10 cellular contexts compared by ENCODE assay signal in genomic region chr7:151091431-151091830, GRCh38. TPM values are rescaled to one million over a fixed set of nuclear protein-coding genes. Genes with fewer than 3 reads are reported as not detected.
DNase-seq lines count a peak whose midpoint lies in the region; ATAC-seq, FAIRE-seq and TF ChIP-seq lines count a peak whose summit lies in the region.
"Had no signal": no experiment of that assay in that cellular context is flagged by ENCODE, and none has a peak within 500 bp of the region (broad histone marks: within the 10 kb centered on the region; RNA-seq: fewer than 3 reads in every experiment).

No MANE protein-coding gene starts in this region.

- H3K4me2 ChIP-seq in OCI-LY1 (ENCODE audit: low read length) (no peak overlapping the region), endothelial cell of umbilical vein (ENCODE audit: insufficient read depth, low read length) (no peak overlapping the region)

- ATAC-seq in sciatic nerve: no peak

- peak; percentile 88 for TF ChIP-seq CTCF in OCI-LY1 (IDR thresholded peaks at IDR 0.05; ENCODE audit: low read length)
- peak; percentile 64 to 77 for TF ChIP-seq CTCF in endothelial cell of umbilical vein (IDR thresholded peaks at IDR 0.05; ENCODE audit: extremely low read depth in 1 of 2, insufficient read depth in 1 of 2, low read depth in 1 of 2, low read length in 2 of 2)

- intact Hi-C loops in endothelial cell of umbilical vein (cut with micrococcal nuclease) (no loop called here), sciatic nerve (cut with DNase I) (no loop called here)

- H3K9me2 ChIP-seq in OCI-LY1 (ENCODE audit: low read depth, low read length): no peaks in the 10 kb centered on the region

- peak; percentile 36 for DNase-seq in SIG-M5 treated with dmso at 0.1 percent for 504 hours (lab: John Stamatoyannopoulos, UW; ENCODE audit: unreplicated experiment)
- no peak for DNase-seq in SIG-M5 (lab: John Stamatoyannopoulos, UW)
- DNase-seq in endothelial cell of umbilical vein (ENCODE audit: low read depth, low spot score): peak; percentile 26
- DNase-seq in sciatic nerve (ENCODE audit: low spot score): peak; percentile 60
- DNase-seq in NCI-H2107 treated with DMSO at 0.1 percent for 48 hours (lab: John Stamatoyannopoulos, UW; ENCODE audit: unreplicated experiment): no peak
- DNase-seq in NCI-H510A treated with DMSO at 0.1 percent for 48 hours (lab: John Stamatoyannopoulos, UW): no peak
- no peak for DNase-seq in COLO829 (ENCODE audit: low spot score)
- DNase-seq: CD8-positive, alpha-beta memory T cell; NCI-H524 treated with DMSO at 0.1 percent for 48 hours had no signal

- H3K36me3 ChIP-seq in OCI-LY1 (ENCODE audit: insufficient read depth, low read length) (no peaks in the 10 kb centered on the region), endothelial cell of umbilical vein (ENCODE audit: control insufficient read depth in 2 of 2, extremely low read depth in 1 of 2, insufficient read depth in 2 of 2, low read length in 2 of 2) (peaks cover 0 to 12% of the 10 kb centered on the region in 2 experiments)

- no peaks in the 10 kb centered on the region for H3K79me2 ChIP-seq in OCI-LY1 (ENCODE audit: insufficient read depth, low read length)
- H3K79me2 ChIP-seq in endothelial cell of umbilical vein (ENCODE audit: control insufficient read depth, insufficient read depth, low read length): peaks cover 89% of the 10 kb centered on the region

- no peak for TF ChIP-seq POLR2A in endothelial cell of umbilical vein (IDR thresholded peaks at IDR 0.05; ENCODE audit: low read depth, low read length)

- H3K4me1 ChIP-seq in OCI-LY1 (ENCODE audit: insufficient read depth, low read length, severe bottlenecking): peaks cover 16% of the 10 kb centered on the region
- peaks cover 43% of the 10 kb centered on the region for H3K4me1 ChIP-seq in endothelial cell of umbilical vein (ENCODE audit: control insufficient read depth, extremely low read depth, insufficient read depth, low read length)

- no peaks in the 10 kb centered on the region for H3K9me1 ChIP-seq in endothelial cell of umbilical vein (replicated peaks; ENCODE audit: control insufficient read depth, extremely low read depth, insufficient read depth, low read length)

- no peak overlapping the region for H3K9ac ChIP-seq in OCI-LY1 (ENCODE audit: low read length)
- no peak overlapping the region for H3K9ac ChIP-seq in endothelial cell of umbilical vein (replicated peaks; ENCODE audit: extremely low read depth, insufficient read depth, low read length)

- dilution Hi-C loops in endothelial cell of umbilical vein (cut with MboI; ENCODE audit: extremely low pct_ligation_motif_present, low sequenced_read_pairs): no loop called here

- H3K4me3 ChIP-seq in OCI-LY1 (ENCODE audit: low read depth, low read length, poor library complexity, severe bottlenecking) (no peak overlapping the region), endothelial cell of umbilical vein (replicated peaks in 1 of 3; ENCODE audit: insufficient read depth in 1 of 3, low read depth in 1 of 3, low read length in 3 of 3) (no peak overlapping the region)

- H3K27me3 ChIP-seq in OCI-LY1 (ENCODE audit: insufficient read depth, low read length) (peaks cover 11% of the 10 kb centered on the region), endothelial cell of umbilical vein (ENCODE audit: control insufficient read depth in 2 of 2, insufficient read depth in 2 of 2, low read length in 2 of 2) (no peaks in the 10 kb centered on the region)

- H2AFZ ChIP-seq in OCI-LY1 (ENCODE audit: low read length) (no peak overlapping the region), endothelial cell of umbilical vein (ENCODE audit: low read depth, low read length) (no peak overlapping the region)

- BruUV-seq in endothelial cell of umbilical vein (replicated peaks; lab: Mats Ljungman, UMichigan): no TSS peak

- H4K20me1 ChIP-seq in OCI-LY1 (ENCODE audit: insufficient read depth, low read length): no peaks in the 10 kb centered on the region
- H4K20me1 ChIP-seq in endothelial cell of umbilical vein (replicated peaks; ENCODE audit: control insufficient read depth, extremely low read depth, insufficient read depth, low read length): no peaks in the 10 kb centered on the region

- peak; percentile 55 for FAIRE-seq in endothelial cell of umbilical vein (lab: Jason Lieb, UNC)

- H3K27ac ChIP-seq in OCI-LY1 (ENCODE audit: low read depth, low read length, poor library complexity, severe bottlenecking) (no peak overlapping the region), endothelial cell of umbilical vein (ENCODE audit: insufficient read depth, low read depth, low read length) (no peak overlapping the region)

- no peaks in the 10 kb centered on the region; the same call in 1 of the 2 replicates for H3F3A ChIP-seq in OCI-LY1 (ENCODE audit: insufficient read depth, low read length)

- POLR2A ChIA-PET in endothelial cell of umbilical vein (lab: Charles Lee): no interaction called here

- H3K9me3 ChIP-seq in OCI-LY1 (ENCODE audit: low read length) (no peaks in the 10 kb centered on the region), endothelial cell of umbilical vein (replicated peaks; ENCODE audit: control insufficient read depth, insufficient read depth, low read length) (no peaks in the 10 kb centered on the region)

- CTCF ChIA-PET in endothelial cell of umbilical vein (lab: Charles Lee): interaction anchor here (1.5 to 4.5 kb wide), 3 partner anchors 13 to 73 kb away, joined by 4 to 29 read pairs (median 7); no protein-coding TSS in a partner anchor

TF ChIP-seq in endothelial cell of umbilical vein, 7 proteins besides CTCF, POLR2A, EP300 and RAD21 (continues in another document):
- TF ChIP-seq MAX (IDR thresholded peaks at IDR 0.05; ENCODE audit: insufficient read depth, insufficient read length): no peak
- no peak for TF ChIP-seq MYC (IDR thresholded peaks at IDR 0.05; ENCODE audit: low read depth, low read length)
- TF ChIP-seq JUN (IDR thresholded peaks at IDR 0.05; ENCODE audit: borderline replicate concordance, insufficient read depth, insufficient read length, low read depth): no peak
- TF ChIP-seq FOS (IDR thresholded peaks at IDR 0.05; ENCODE audit: borderline replicate concordance, insufficient read depth, low read length): no peak
- no peak for TF ChIP-seq GATA2 (IDR thresholded peaks at IDR 0.05; ENCODE audit: insufficient read depth, insufficient read length, low read depth, low read length)

RNA-seq across cellular contexts. Expression of gene AGAP3, which starts 5.2 kb away (rescaled TPM):
- 171 and 173 TPM in 2 replicates for total RNA-seq in endothelial cell of umbilical vein
- polyA plus RNA-seq in endothelial cell of umbilical vein: 174 and 240 TPM in 2 replicates
- polyA plus RNA-seq in endothelial cell of umbilical vein (2011; cell fraction: cytosol; rRNA removed): 115 and 124 TPM in 2 replicates
- polyA plus RNA-seq in endothelial cell of umbilical vein (2011; cell fraction: nucleus; rRNA removed): 359 and 433 TPM in 2 replicates
- 83.5 and 83.8 TPM in 2 replicates for polyA plus RNA-seq in endothelial cell of umbilical vein (2012)
- 76.5 and 98.2 TPM in 2 replicates for polyA minus RNA-seq in endothelial cell of umbilical vein
- polyA minus RNA-seq in endothelial cell of umbilical vein (2011; cell fraction: cytosol; rRNA and poly(A)+ RNA removed): 54.3 TPM
- polyA minus RNA-seq in endothelial cell of umbilical vein (2011; cell fraction: nucleus; rRNA and poly(A)+ RNA removed): 98.8 and 152 TPM in 2 replicates
- total RNA-seq in sciatic nerve: 99.7 TPM

RNA-seq across cellular contexts. Expression of gene TMUB1, which starts 8.1 kb away (rescaled TPM):
- total RNA-seq in endothelial cell of umbilical vein (36.7 and 41.3 TPM in 2 replicates), sciatic nerve (27.8 TPM)
- polyA plus RNA-seq in endothelial cell of umbilical vein: 45.3 and 66.0 TPM in 2 replicates
- 22.1 and 32.3 TPM in 2 replicates for polyA plus RNA-seq in endothelial cell of umbilical vein (2011; cell fraction: cytosol; rRNA removed)
- 20.0 and 21.2 TPM in 2 replicates for polyA plus RNA-seq in endothelial cell of umbilical vein (2011; cell fraction: nucleus; rRNA removed)
- polyA plus RNA-seq in endothelial cell of umbilical vein (2012): 19.6 and 25.4 TPM in 2 replicates
- polyA minus RNA-seq in endothelial cell of umbilical vein: 6.5 and 13.0 TPM in 2 replicates
- 17.2 TPM for polyA minus RNA-seq in endothelial cell of umbilical vein (2011; cell fraction: cytosol; rRNA and poly(A)+ RNA removed)
- 5.0 and 9.3 TPM in 2 replicates for polyA minus RNA-seq in endothelial cell of umbilical vein (2011; cell fraction: nucleus; rRNA and poly(A)+ RNA removed)

RNA-seq across cellular contexts. Expression of gene FASTK, which starts 10.8 kb away (rescaled TPM):
- total RNA-seq in endothelial cell of umbilical vein: 71.6 and 73.3 TPM in 2 replicates
- polyA plus RNA-seq in endothelial cell of umbilical vein: 113 and 137 TPM in 2 replicates
- polyA plus RNA-seq in endothelial cell of umbilical vein (2011; cell fraction: cytosol; rRNA removed): 55.7 and 77.7 TPM in 2 replicates
- 288 and 335 TPM in 2 replicates for polyA plus RNA-seq in endothelial cell of umbilical vein (2011; cell fraction: nucleus; rRNA removed)
- polyA plus RNA-seq in endothelial cell of umbilical vein (2012): 31.6 and 43.3 TPM in 2 replicates
- polyA minus RNA-seq in endothelial cell of umbilical vein: 35.7 and 52.0 TPM in 2 replicates
- polyA minus RNA-seq in endothelial cell of umbilical vein (2011; cell fraction: cytosol; rRNA and poly(A)+ RNA removed): 35.4 TPM
- polyA minus RNA-seq in endothelial cell of umbilical vein (2011; cell fraction: nucleus; rRNA and poly(A)+ RNA removed): 58.6 and 76.5 TPM in 2 replicates
- total RNA-seq in sciatic nerve: 57.9 TPM

RNA-seq across cellular contexts. Expression of gene SLC4A2, which starts 32.0 kb away (rescaled TPM):
- total RNA-seq in endothelial cell of umbilical vein: 172 and 187 TPM in 2 replicates
- 108 and 120 TPM in 2 replicates for polyA plus RNA-seq in endothelial cell of umbilical vein
- polyA plus RNA-seq in endothelial cell of umbilical vein (2011; cell fraction: cytosol; rRNA removed): 61.7 and 85.5 TPM in 2 replicates
- polyA plus RNA-seq in endothelial cell of umbilical vein (2011; cell fraction: nucleus; rRNA removed): 212 and 275 TPM in 2 replicates
- polyA plus RNA-seq in endothelial cell of umbilical vein (2012): 88.3 and 96.7 TPM in 2 replicates
- 80.3 and 101 TPM in 2 replicates for polyA minus RNA-seq in endothelial cell of umbilical vein
- 86.0 TPM for polyA minus RNA-seq in endothelial cell of umbilical vein (2011; cell fraction: cytosol; rRNA and poly(A)+ RNA removed)
- polyA minus RNA-seq in endothelial cell of umbilical vein (2011; cell fraction: nucleus; rRNA and poly(A)+ RNA removed): 66.8 and 91.7 TPM in 2 replicates
- 87.5 TPM for total RNA-seq in sciatic nerve

RNA-seq across cellular contexts. Expression of gene CDK5, which starts 33.7 kb away (rescaled TPM):
- total RNA-seq in endothelial cell of umbilical vein (16.5 and 17.7 TPM in 2 replicates), sciatic nerve (5.7 TPM)
- 38.2 and 38.3 TPM in 2 replicates for polyA plus RNA-seq in endothelial cell of umbilical vein
- 29.4 and 30.9 TPM in 2 replicates for polyA plus RNA-seq in endothelial cell of umbilical vein (2011; cell fraction: cytosol; rRNA removed)
- 14.6 and 17.3 TPM in 2 replicates for polyA plus RNA-seq in endothelial cell of umbilical vein (2011; cell fraction: nucleus; rRNA removed)
- polyA plus RNA-seq in endothelial cell of umbilical vein (2012): 18.6 and 21.8 TPM in 2 replicates
- 20.5 and 26.6 TPM in 2 replicates for polyA minus RNA-seq in endothelial cell of umbilical vein
- polyA minus RNA-seq in endothelial cell of umbilical vein (2011; cell fraction: cytosol; rRNA and poly(A)+ RNA removed): 22.8 TPM
- polyA minus RNA-seq in endothelial cell of umbilical vein (2011; cell fraction: nucleus; rRNA and poly(A)+ RNA removed): 4.3 and 5.0 TPM in 2 replicates

Comparison
In these comparisons a context has a peak if more than half of its experiments do, and no peak if none do; other contexts are left out.
1. DNase-seq: peak in SIG-M5 treated with dmso at 0.1 percent for 504 hours (single experiment), endothelial cell of umbilical vein (single experiment) and sciatic nerve (single experiment); none in SIG-M5 (single experiment), NCI-H2107 treated with DMSO at 0.1 percent for 48 hours (single experiment), NCI-H510A treated with DMSO at 0.1 percent for 48 hours (single experiment) and COLO829 (single experiment).